ENCODE assay signal across 9 cellular contexts in genomic region chr19:6464070-6464873, GRCh38. TPM values are rescaled to one million over a fixed set of nuclear protein-coding genes. Genes with fewer than 3 reads are reported as not detected.
DNase-seq lines count a peak whose midpoint lies in the region; ATAC-seq and TF ChIP-seq lines count a peak whose summit lies in the region.
"Had no signal": no experiment of that assay in that cellular context is flagged by ENCODE, and none has a peak within 500 bp of the region (broad histone marks: within the 10 kb centered on the region; RNA-seq: fewer than 3 reads in every experiment).

Gene CRB3 (plus strand): TSS chr19:6464271. CDS start chr19:6464702, 431 bp downstream.

- no peaks in the 10 kb centered on the region for H3K36me3 ChIP-seq in HEK293 (ENCODE audit: control insufficient read depth in 2 of 2, insufficient read depth in 1 of 2, low read length in 2 of 2)

- peak within 1 kb of the TSS; percentile 55 for H3K4me3 ChIP-seq in HEK293 (ENCODE audit: low read depth, low read length)

- H3K36me3 Mint-ChIP-seq in T-helper 17 cell (ENCODE audit: low read depth): peaks cover 6% of the 10 kb centered on the region

- no peaks in the 10 kb centered on the region for H3K27me3 Mint-ChIP-seq in T-helper 17 cell

- no peak within 1 kb of the TSS for H3K27ac Mint-ChIP-seq in T-helper 17 cell

- no peaks in the 10 kb centered on the region for H3K27me3 ChIP-seq in foreskin keratinocyte

- peaks cover 18% of the 10 kb centered on the region for H3K4me1 Mint-ChIP-seq in T-helper 17 cell

- H3K4me1 ChIP-seq in HEK293 (ENCODE audit: control insufficient read depth, insufficient read depth, low read length) (no peaks in the 10 kb centered on the region), foreskin keratinocyte (no peaks in the 10 kb centered on the region)

- CTCF ChIA-PET in HEK293 (lab: Yijun Ruan, JAX): interaction anchor here (0.6 to 1.1 kb wide), 2 partner anchors 17 to 27 kb away, joined by 3 read pairs; partner anchors contain the start of gene DENND1C

- H3K9me3 ChIP-seq in HEK293 (ENCODE audit: control insufficient read depth, insufficient read depth, low read depth, low read length) (no peaks in the 10 kb centered on the region), T-helper 17 cell (ENCODE audit: control insufficient read depth, low read length, poor library complexity, severe bottlenecking) (no peaks in the 10 kb centered on the region)

- H3K4me3 Mint-ChIP-seq in T-helper 17 cell: peak within 1 kb of the TSS; percentile 71

- TF ChIP-seq CTCF in HEK293 (tag by site-specific recombination; IDR thresholded peaks at IDR 0.05) (no peak), foreskin keratinocyte (conservative IDR thresholded peaks at IDR 0.05) (no peak)

- POLR2A ChIA-PET in HEK293 (lab: Yijun Ruan, JAX): interaction anchor here (0.6 kb wide), 1 partner anchor 451 kb away, joined by 4 read pairs; no protein-coding TSS in a partner anchor

- H3K27ac ChIP-seq in HEK293 (ENCODE audit: extremely low read depth, low read depth, low read length) (no peak within 1 kb of the TSS), foreskin keratinocyte (peak within 1 kb of the TSS; percentile 71)
- H3K27ac ChIP-seq: HL-60 had no signal

- DNase-seq in T-helper 17 cell (peak in 1 of 3 donors; percentile 23), foreskin keratinocyte (peak; percentile 44 to 75), EL (no peak)
- DNase-seq in stimulated activated CD4-positive, alpha-beta T cell treated with anti-CD3 and anti-CD28 coated beads, Interleukin-1b, Interleukin-23, amount 100 ng/mL, for 4 hours (ENCODE audit: low read depth in 2 of 2): peak; percentile 28 to 49

- ATAC-seq in T-helper 17 cell (no peak), foreskin keratinocyte (peak; percentile 32), HG03469 (IDR thresholded peaks at IDR 0.05; ENCODE audit: unreplicated experiment) (no peak), GM18907 (IDR thresholded peaks at IDR 0.05; ENCODE audit: unreplicated experiment) (no peak), GM18498 (IDR thresholded peaks at IDR 0.05; ENCODE audit: unreplicated experiment) (no peak)

TF ChIP-seq in HEK293, 187 proteins besides CTCF, POLR2A, EP300 and RAD21:
- TF ChIP-seq ZNF169 (tag by site-specific recombination; IDR thresholded peaks at IDR 0.05) (no peak), KLF8 (tag by site-specific recombination; IDR thresholded peaks at IDR 0.05) (peak; percentile 36; the same call in 1 of the 2 replicates)

RNA-seq across cellular contexts. Expression of gene CRB3, which starts in this region (rescaled TPM):
- total RNA-seq in T-helper 17 cell (1 to 10 TPM; 1.4 to 1.5 TPM), foreskin keratinocyte (14.9 and 15.3 TPM in 2 replicates)
- 16.8 and 17.1 TPM in 2 replicates for polyA plus RNA-seq in foreskin keratinocyte
